25 cellular contexts compared by ENCODE assay signal in genomic region chr2:144259332-144259731, GRCh38.
"Had no signal": no experiment of that assay in that cellular context is flagged by ENCODE, and none has a peak within 500 bp of the region (broad histone marks: within the 10 kb centered on the region; RNA-seq: fewer than 3 reads in every experiment).

No MANE protein-coding gene starts in this region.

- ATAC-seq: left colon; left lung; lower lobe of right lung; natural killer cell treated with Interleukin-12 subunit alpha and Interleukin-12 subunit beta and Interleukin-15 and Interleukin-18, amount 100 ng/mL, for 72 hours; sciatic nerve; stimulated activated effector memory CD8-positive, alpha-beta T cell treated with anti-CD3 and anti-CD28 coated beads, Interleukin-12 subunit alpha, Interleukin-12 subunit beta, amount 100 ng/mL, for 72 hours; upper lobe of right lung had no signal

- H3K27me3 Mint-ChIP-seq: naive B cell; natural killer cell treated with Interleukin-12 subunit alpha and Interleukin-12 subunit beta and Interleukin-15 and Interleukin-18, amount 100 ng/mL, for 72 hours; progenitor cell of endocrine pancreas; stimulated activated naive CD8-positive, alpha-beta T cell treated with anti-CD3 and anti-CD28 coated beads, Interleukin-15, Interleukin-2, amounts not matched to agents 100 ng/mL and 50 ng/mL, for 24 hours had no signal

- H3K4me1 ChIP-seq: lower lobe of right lung, right atrium auricular region, suprapubic skin had no signal

- H3K27ac ChIP-seq: left lung, lower lobe of right lung, ovary, right atrium auricular region, spleen, suprapubic skin, thoracic aorta, tibial artery, upper lobe of right lung had no signal

- H3K4me3 Mint-ChIP-seq: immature natural killer cell; natural killer cell treated with Interleukin-12 subunit alpha and Interleukin-12 subunit beta and Interleukin-15 and Interleukin-18, amount 100 ng/mL, for 72 hours; stimulated activated effector memory CD8-positive, alpha-beta T cell treated with anti-CD3 and anti-CD28 coated beads, Interleukin-12 subunit alpha, Interleukin-12 subunit beta, amount 100 ng/mL, for 72 hours; stimulated activated naive CD8-positive, alpha-beta T cell treated with anti-CD3 and anti-CD28 coated beads, Interleukin-15, Interleukin-2, amounts not matched to agents 100 ng/mL and 50 ng/mL, for 24 hours had no signal

- H3K27ac Mint-ChIP-seq: natural killer cell treated with Interleukin-12 subunit alpha and Interleukin-12 subunit beta and Interleukin-15 and Interleukin-18, amount 100 ng/mL, for 72 hours; progenitor cell of endocrine pancreas; stimulated activated effector memory CD8-positive, alpha-beta T cell treated with anti-CD3 and anti-CD28 coated beads, Interleukin-12 subunit alpha, Interleukin-12 subunit beta, amount 100 ng/mL, for 72 hours; stimulated activated naive CD8-positive, alpha-beta T cell treated with anti-CD3 and anti-CD28 coated beads, Interleukin-15, Interleukin-2, amounts not matched to agents 100 ng/mL and 50 ng/mL, for 24 hours had no signal

- H3K27me3 ChIP-seq: left lung, ovary, right atrium auricular region, spleen, suprapubic skin, tibial artery, upper lobe of right lung had no signal

- H3K4me3 ChIP-seq: left lung, lower lobe of right lung, ovary, right atrium auricular region, spleen, suprapubic skin, thoracic aorta, tibial artery, upper lobe of right lung had no signal

- H3K36me3 ChIP-seq: left lung, lower lobe of right lung, ovary, right atrium auricular region, suprapubic skin, thoracic aorta, upper lobe of right lung had no signal

- H3K9me3 ChIP-seq: ovary, upper lobe of right lung had no signal

- DNase-seq: hypothalamus; immature natural killer cell; kidney; left colon; left lung; lower lobe of right lung; mammary epithelial cell; mesenchymal stem cell; naive B cell; ovary; small intestine; spleen; stimulated activated CD4-positive, alpha-beta T cell treated with anti-CD3 and anti-CD28 coated beads, Interleukin-4, amount 100 ng/mL, for 24 hours; stimulated activated naive CD4-positive, alpha-beta T cell; tibial artery; trophoblast cell; upper lobe of right lung had no signal
